ENCODE assay signal across 15 cellular contexts in genomic region chr1:154154053-154154452, GRCh38. TPM values are rescaled to one million over a fixed set of nuclear protein-coding genes. Genes with fewer than 3 reads are reported as not detected.
DNase-seq lines count a peak whose midpoint lies in the region; ATAC-seq, FAIRE-seq and TF ChIP-seq lines count a peak whose summit lies in the region.
"Had no signal": no experiment of that assay in that cellular context is flagged by ENCODE, and none has a peak within 500 bp of the region (broad histone marks: within the 10 kb centered on the region; RNA-seq: fewer than 3 reads in every experiment).

No MANE protein-coding gene starts in this region.

- H3K4me1 ChIP-seq in upper lobe of left lung (peaks cover 40 to 47% (median 44%) of the 10 kb centered on the region in 4 donors), kidney (ENCODE audit: control insufficient read depth in 1 of 2, insufficient read depth in 1 of 2, low read depth in 1 of 2, low read length in 2 of 2) (peaks cover 0 to 3% of the 10 kb centered on the region in 2 donors)

- H3K4me3 Mint-ChIP-seq in activated naive CD4-positive, alpha-beta T cell treated with anti-CD3 and anti-CD28 coated beads, Interleukin-2, amount 50 U/mL, for 24 hours: peak overlapping the region; percentile 28
- H3K4me3 Mint-ChIP-seq in naive B cell: no peak overlapping the region
- H3K4me3 Mint-ChIP-seq: neural crest cell had no signal

- H3K27ac ChIP-seq in caudate nucleus (ENCODE audit: low read depth, low read length) (peak overlapping the region; percentile 79), upper lobe of left lung (peak overlapping the region; percentile 81 to 88 (median 86)), kidney (ENCODE audit: low read depth in 2 of 2, low read length in 2 of 2) (peak overlapping the region in 1 of 2 donors; percentile 94)

- no peak for ATAC-seq in naive B cell (ENCODE audit: low read depth in 2 of 2)
- no peak for ATAC-seq in upper lobe of left lung (ENCODE audit: low FRiP score in 2 of 2)

- H3K9ac ChIP-seq in kidney (ENCODE audit: low read length in 2 of 2): peak overlapping the region in 1 of 2 donors; percentile 32

- intact Hi-C loops in kidney (cut with DNase I): no loop called here
- intact Hi-C loops in lower leg skin (cut with DNase I; ENCODE audit: low total_unique reads): no loop called here

- H3K4me3 ChIP-seq in upper lobe of left lung: peak overlapping the region in 1 of 4 donors; percentile 35
- H3K4me3 ChIP-seq in kidney (ENCODE audit: low read length in 2 of 2): peak overlapping the region in 1 of 2 donors; percentile 73
- no peak overlapping the region for H3K4me3 ChIP-seq in lower leg skin (ENCODE audit: low read depth, poor library complexity, severe bottlenecking)

- DNase-seq in activated naive CD4-positive, alpha-beta T cell treated with anti-CD3 and anti-CD28 coated beads, Interleukin-2, amount 50 U/mL, for 16 hours: no peak
- DNase-seq in caudate nucleus (lab: John Stamatoyannopoulos, UW) (no peak), naive B cell (no peak), upper lobe of left lung (no peak), cerebellar cortex (ENCODE audit: low spot score) (no peak), kidney (no peak), lower leg skin (ENCODE audit: low spot score in 2 of 2) (no peak)
- DNase-seq: amniotic stem cell, NCI-H146, small intestine had no signal

- FAIRE-seq in kidney (lab: Jason Lieb, UNC): no peak
- FAIRE-seq: small intestine had no signal

- peaks cover 17% of the 10 kb centered on the region for H3K36me3 Mint-ChIP-seq in activated naive CD4-positive, alpha-beta T cell treated with anti-CD3 and anti-CD28 coated beads, Interleukin-2, amount 50 U/mL, for 24 hours
- H3K36me3 Mint-ChIP-seq in naive B cell: peaks cover 14% of the 10 kb centered on the region in 2 donors

- no peak for TF ChIP-seq POLR2A in upper lobe of left lung (IDR thresholded peaks at IDR 0.05)
- TF ChIP-seq POLR2A in lower leg skin (IDR thresholded peaks at IDR 0.05): no peak

- TF ChIP-seq EP300 in upper lobe of left lung (IDR thresholded peaks at IDR 0.05): no peak

- WGBS in upper lobe of left lung, 2 donors: 91 to 95% methylated on average over 6 of the region's 6 CpGs
- 93 to 95% methylated on average over 6 of the region's 6 CpGs for WGBS in lower leg skin, 2 donors

- no peaks in the 10 kb centered on the region for H3K27me3 ChIP-seq in upper lobe of left lung

- TF ChIP-seq CTCF in upper lobe of left lung (IDR thresholded peaks at IDR 0.05) (no peak), kidney (IDR thresholded peaks at IDR 0.05; ENCODE audit: borderline replicate concordance, extremely low read depth, insufficient read depth) (no peak), lower leg skin (IDR thresholded peaks at IDR 0.05) (no peak)

- no peaks in the 10 kb centered on the region for H3K9me3 Mint-ChIP-seq in activated naive CD4-positive, alpha-beta T cell treated with anti-CD3 and anti-CD28 coated beads, Interleukin-2, amount 50 U/mL, for 24 hours
- H3K9me3 Mint-ChIP-seq in naive B cell: no peaks in the 10 kb centered on the region
- H3K9me3 Mint-ChIP-seq: neural crest cell had no signal

- H3K27ac Mint-ChIP-seq in activated naive CD4-positive, alpha-beta T cell treated with anti-CD3 and anti-CD28 coated beads, Interleukin-2, amount 50 U/mL, for 24 hours: peak overlapping the region; percentile 90
- peak overlapping the region in 5 of 6 donors; percentile 7 to 75 (median 61) for H3K27ac Mint-ChIP-seq in naive B cell

- H3K4me1 Mint-ChIP-seq in activated naive CD4-positive, alpha-beta T cell treated with anti-CD3 and anti-CD28 coated beads, Interleukin-2, amount 50 U/mL, for 24 hours: peaks cover 66% of the 10 kb centered on the region
- peaks cover 20 to 21% (median 20%) of the 10 kb centered on the region in 3 donors for H3K4me1 Mint-ChIP-seq in naive B cell

- H3K36me3 ChIP-seq in upper lobe of left lung (peaks cover 0 to 42% (median 12%) of the 10 kb centered on the region in 4 donors), kidney (ENCODE audit: control insufficient read depth in 1 of 2, insufficient read depth in 2 of 2, low read length in 2 of 2) (peaks cover 3 to 9% of the 10 kb centered on the region in 2 donors)

- no peaks in the 10 kb centered on the region for H3K27me3 Mint-ChIP-seq in activated naive CD4-positive, alpha-beta T cell treated with anti-CD3 and anti-CD28 coated beads, Interleukin-2, amount 50 U/mL, for 24 hours
- no peaks in the 10 kb centered on the region for H3K27me3 Mint-ChIP-seq in naive B cell

- H3K9me3 ChIP-seq in upper lobe of left lung (no peaks in the 10 kb centered on the region), kidney (ENCODE audit: control insufficient read depth in 1 of 2, low read length in 2 of 2) (no peaks in the 10 kb centered on the region)

RNA-seq across cellular contexts. Expression of gene NUP210L, which starts 0.8 kb away (rescaled TPM):
- polyA plus RNA-seq in naive B cell (ENCODE audit: low read depth in 6 of 6) (not detected), kidney (ENCODE audit: insufficient read depth, low read depth, low replicate concordance) (not detected)
- total RNA-seq in upper lobe of left lung (under 1 TPM in 4 of 6 donors, not detected in 2; 0.11 to 0.91 (median 0.30) TPM), kidney (0.06 TPM), lower leg skin (under 1 TPM in 1 of 4 donors, not detected in 3; 0.23 TPM)
- total RNA-seq: kidney epithelial cell had no signal
- polyA plus RNA-seq: AG04450 had no signal

RNA-seq across cellular contexts. Expression of gene TPM3, which starts 37.8 kb away (rescaled TPM):
- polyA plus RNA-seq in naive B cell (ENCODE audit: low read depth in 6 of 6) (100 to 1,000 TPM; 669 to 816 (median 772) TPM), kidney (ENCODE audit: insufficient read depth, low read depth, low replicate concordance) (156 TPM)
- total RNA-seq in upper lobe of left lung (100 to 1,000 TPM; 149 to 452 (median 344) TPM), kidney (315 TPM), lower leg skin (100 to 1,000 TPM; 119 to 226 (median 181) TPM)

RNA-seq across cellular contexts. Expression of gene CFAP141, which starts 52.1 kb away (rescaled TPM):
- not detected for polyA plus RNA-seq in naive B cell (ENCODE audit: low read depth in 6 of 6)
- total RNA-seq in upper lobe of left lung: 1 to 10 TPM in 2 of 6 donors, not detected in 4; 5.9 to 6.5 TPM
- not detected for total RNA-seq in kidney
- not detected for polyA plus RNA-seq in kidney (ENCODE audit: insufficient read depth, low read depth, low replicate concordance)
- total RNA-seq in lower leg skin: not detected
- total RNA-seq: kidney epithelial cell, neural crest cell, ureter had no signal
- polyA plus RNA-seq: AG04450, small intestine had no signal
